In genomic region chr6:16019462-16019861, GRCh38 we compare ENCODE assay signal across 24 cellular contexts.
"Had no signal": no experiment of that assay in that cellular context is flagged by ENCODE, and none has a peak within 500 bp of the region (broad histone marks: within the 10 kb centered on the region; RNA-seq: fewer than 3 reads in every experiment).

No MANE protein-coding gene starts in this region.

- H3K4me1 ChIP-seq: SJCRH30 had no signal

- H3K4me1 Mint-ChIP-seq: activated CD4-positive, alpha-beta T cell treated with anti-CD3 and anti-CD28 coated beads for 36 hours; activated naive CD4-positive, alpha-beta T cell treated with anti-CD3 and anti-CD28 coated beads, Interleukin-2, amount 10 ng/mL, durations not matched to agents 7 days and 5 days; activated naive CD8-positive, alpha-beta T cell treated with anti-CD3 and anti-CD28 coated beads for 36 hours had no signal

- H3K9me3 ChIP-seq: SJCRH30, SK-N-SH had no signal

- H3K9ac ChIP-seq: SK-N-SH had no signal

- H3K27ac Mint-ChIP-seq: activated CD4-positive, alpha-beta T cell treated with anti-CD3 and anti-CD28 coated beads for 36 hours; activated CD8-positive, alpha-beta T cell treated with anti-CD3 and anti-CD28 coated beads for 36 hours; activated naive CD4-positive, alpha-beta T cell treated with anti-CD3 and anti-CD28 coated beads, Interleukin-2, amount 10 ng/mL, durations not matched to agents 7 days and 5 days; activated naive CD8-positive, alpha-beta T cell treated with anti-CD3 and anti-CD28 coated beads for 36 hours; activated T-cell treated with anti-CD3 and anti-CD28 coated beads, Interleukin-2, amount 50 U/mL, for 72 hours; activated T-helper 2 cell treated with anti-CD3 and anti-CD28 coated beads, Interferon-gamma antibody, Interleukin-2, Interleukin-4, amounts not matched to agents 10 μg/mL and 5 μg/mL and 100 μg/mL, durations not matched to agents 14 hours and 24 hours and 36 hours had no signal

- H3K27me3 Mint-ChIP-seq: activated naive CD4-positive, alpha-beta T cell treated with anti-CD3 and anti-CD28 coated beads, Interleukin-2, amount 10 ng/mL, durations not matched to agents 7 days and 5 days; activated naive CD8-positive, alpha-beta T cell treated with anti-CD3 and anti-CD28 coated beads for 36 hours had no signal

- H3K36me3 ChIP-seq: brain microvascular endothelial cell, cardiac muscle cell, SJCRH30, WERI-Rb-1 had no signal

- DNase-seq: activated CD4-positive, alpha-beta T cell treated with anti-CD3 and anti-CD28 coated beads for 36 hours; activated CD8-positive, alpha-beta memory T cell treated with anti-CD3 and anti-CD28 coated beads, Interleukin-2, amount 50 U/mL, for 4 hours; activated CD8-positive, alpha-beta T cell treated with anti-CD3 and anti-CD28 coated beads for 36 hours; activated gamma-delta T cell treated with Interleukin-2 at 50 U/mL for 16 hours; activated naive CD4-positive, alpha-beta T cell treated with anti-CD3 and anti-CD28 coated beads, Interleukin-2, amount 10 ng/mL, durations not matched to agents 7 days and 5 days; activated naive CD8-positive, alpha-beta T cell treated with anti-CD3 and anti-CD28 coated beads for 36 hours; activated T-cell treated with anti-CD3 and anti-CD28 coated beads, Interleukin-2, amount 50 U/mL, for 72 hours; brain microvascular endothelial cell; NCI-H1092; NCI-H1417; NCI-H2029 treated with DMSO at 0.1 percent for 48 hours; NCI-H446; NCI-H526 treated with DMSO at 0.1 percent for 48 hours; NK-92 treated with Interleukin-12 subunit alpha and Interleukin-12 subunit beta, amount 100 ng/mL, for 24 hours; OCI-M1; Right ventricle myocardium superior; SJCRH30; SK-N-SH; T-helper 1 cell; WERI-Rb-1 had no signal

- ATAC-seq: activated CD4-positive, alpha-beta T cell treated with anti-CD3 and anti-CD28 coated beads for 36 hours; activated CD8-positive, alpha-beta T cell treated with anti-CD3 and anti-CD28 coated beads for 36 hours; activated T-cell treated with anti-CD3 and anti-CD28 coated beads, Interleukin-2, amount 50 U/mL, for 72 hours; Panc1 had no signal

- H3K27ac ChIP-seq: brain microvascular endothelial cell, cardiac muscle cell, RWPE1, SJCRH30, WERI-Rb-1 had no signal

- H3K36me3 Mint-ChIP-seq: activated naive CD4-positive, alpha-beta T cell treated with anti-CD3 and anti-CD28 coated beads, Interleukin-2, amount 10 ng/mL, durations not matched to agents 7 days and 5 days; activated naive CD8-positive, alpha-beta T cell treated with anti-CD3 and anti-CD28 coated beads for 36 hours had no signal

- H3K9me3 Mint-ChIP-seq: activated CD8-positive, alpha-beta T cell treated with anti-CD3 and anti-CD28 coated beads for 36 hours; activated naive CD8-positive, alpha-beta T cell treated with anti-CD3 and anti-CD28 coated beads for 36 hours; activated T-cell treated with anti-CD3 and anti-CD28 coated beads, Interleukin-2, amount 50 U/mL, for 72 hours; activated T-helper 2 cell treated with anti-CD3 and anti-CD28 coated beads, Interferon-gamma antibody, Interleukin-2, Interleukin-4, amounts not matched to agents 10 μg/mL and 5 μg/mL and 100 μg/mL, durations not matched to agents 14 hours and 24 hours and 36 hours had no signal

- H3K4me3 ChIP-seq: cardiac muscle cell, SJCRH30 had no signal

- H3K4me3 Mint-ChIP-seq: activated CD4-positive, alpha-beta T cell treated with anti-CD3 and anti-CD28 coated beads for 36 hours; activated CD8-positive, alpha-beta T cell treated with anti-CD3 and anti-CD28 coated beads for 36 hours; activated naive CD4-positive, alpha-beta T cell treated with anti-CD3 and anti-CD28 coated beads, Interleukin-2, amount 10 ng/mL, durations not matched to agents 7 days and 5 days; activated naive CD8-positive, alpha-beta T cell treated with anti-CD3 and anti-CD28 coated beads for 36 hours; activated T-cell treated with anti-CD3 and anti-CD28 coated beads, Interleukin-2, amount 50 U/mL, for 72 hours had no signal

- H3K27me3 ChIP-seq: brain microvascular endothelial cell, cardiac muscle cell, SJCRH30 had no signal
